In genomic region chr15:68187559-68187958, GRCh38 we compare ENCODE assay signal across 9 cellular contexts. TPM values are rescaled to one million over a fixed set of nuclear protein-coding genes. Genes with fewer than 3 reads are reported as not detected.
DNase-seq lines count a peak whose midpoint lies in the region; ATAC-seq and TF ChIP-seq lines count a peak whose summit lies in the region.
"Had no signal": no experiment of that assay in that cellular context is flagged by ENCODE, and none has a peak within 500 bp of the region (broad histone marks: within the 10 kb centered on the region; RNA-seq: fewer than 3 reads in every experiment).

No MANE protein-coding gene starts in this region.

- H3K36me3 ChIP-seq in breast epithelium (no peaks in the 10 kb centered on the region), right lobe of liver (peaks cover 0 to 10% (median 5%) of the 10 kb centered on the region in 4 donors), aorta (ENCODE audit: control insufficient read depth in 1 of 2, insufficient read depth in 2 of 2, low read length in 1 of 2) (peaks cover 4 to 8% of the 10 kb centered on the region in 2 donors)

- H3K4me3 Mint-ChIP-seq in activated naive CD8-positive, alpha-beta T cell: no peak overlapping the region
- no peak overlapping the region for H3K4me3 Mint-ChIP-seq in activated naive CD8-positive, alpha-beta T cell treated with anti-CD3 and anti-CD28 coated beads, Interleukin-2, amount 50 U/mL, for 24 hours

- 14% methylated on average over 9 of the region's 9 CpGs for WGBS in right lobe of liver (ENCODE audit: insufficient coverage, low coverage, low lambda C conversion rate, missing lambda C conversion rate)
- 21 to 24% methylated on average over 9 of the region's 9 CpGs for WGBS in aorta, 2 donors

- H3K27ac Mint-ChIP-seq in activated naive CD8-positive, alpha-beta T cell: peak overlapping the region; percentile 46
- no peak overlapping the region for H3K27ac Mint-ChIP-seq in activated naive CD8-positive, alpha-beta T cell treated with anti-CD3 and anti-CD28 coated beads, Interleukin-2, amount 50 U/mL, for 24 hours

- no peaks in the 10 kb centered on the region for H3K27me3 Mint-ChIP-seq in activated naive CD8-positive, alpha-beta T cell
- H3K27me3 Mint-ChIP-seq in activated naive CD8-positive, alpha-beta T cell treated with anti-CD3 and anti-CD28 coated beads, Interleukin-2, amount 50 U/mL, for 24 hours: no peaks in the 10 kb centered on the region
- H3K27me3 Mint-ChIP-seq: naive B cell had no signal

- intact Hi-C loops in breast epithelium (cut with DNase I; ENCODE audit: low total_unique reads) (no loop called here), right lobe of liver (cut with DNase I) (no loop called here), aorta (cut with DNase I) (no loop called here)

- peaks cover 17% of the 10 kb centered on the region for H3K36me3 Mint-ChIP-seq in activated naive CD8-positive, alpha-beta T cell
- H3K36me3 Mint-ChIP-seq in activated naive CD8-positive, alpha-beta T cell treated with anti-CD3 and anti-CD28 coated beads, Interleukin-2, amount 50 U/mL, for 24 hours (ENCODE audit: low read depth): peaks cover 51% of the 10 kb centered on the region

- H3K27ac ChIP-seq in breast epithelium (peak overlapping the region; percentile 34 to 64), right lobe of liver (peak overlapping the region; percentile 12 to 62 (median 57)), aorta (ENCODE audit: low read depth in 1 of 2, low read length in 2 of 2) (peak overlapping the region in 1 of 2 donors; percentile 22)

- ATAC-seq in activated naive CD8-positive, alpha-beta T cell treated with anti-CD3 and anti-CD28 coated beads, Interleukin-2, amount 50 U/mL, for 24 hours: no peak
- peak; percentile 87 to 93 (median 88) for ATAC-seq in right lobe of liver
- ATAC-seq in aorta (ENCODE audit: low FRiP score): peak; percentile 76
- no peak for ATAC-seq in HG02798 (IDR thresholded peaks at IDR 0.05; ENCODE audit: poor library complexity, unreplicated experiment)

- H3K9me3 ChIP-seq in breast epithelium (no peaks in the 10 kb centered on the region), right lobe of liver (no peaks in the 10 kb centered on the region), aorta (ENCODE audit: control insufficient read depth, low read length) (no peaks in the 10 kb centered on the region)

- no peaks in the 10 kb centered on the region for H3K4me1 ChIP-seq in breast epithelium
- H3K4me1 ChIP-seq in right lobe of liver: peaks cover 0 to 23% (median 10%) of the 10 kb centered on the region in 4 donors
- H3K4me1 ChIP-seq in aorta (ENCODE audit: control insufficient read depth in 1 of 2, insufficient read depth in 2 of 2, low read length in 2 of 2): peaks cover 0 to 4% of the 10 kb centered on the region in 2 donors

- TF ChIP-seq CTCF in breast epithelium (IDR thresholded peaks at IDR 0.05) (no peak), right lobe of liver (IDR thresholded peaks at IDR 0.05) (no peak)

- peaks cover 2% of the 10 kb centered on the region for H3K4me1 Mint-ChIP-seq in activated naive CD8-positive, alpha-beta T cell (ENCODE audit: low read depth)
- peaks cover 7% of the 10 kb centered on the region for H3K4me1 Mint-ChIP-seq in activated naive CD8-positive, alpha-beta T cell treated with anti-CD3 and anti-CD28 coated beads, Interleukin-2, amount 50 U/mL, for 24 hours

- H3K27me3 ChIP-seq in breast epithelium: no peaks in the 10 kb centered on the region
- no peaks in the 10 kb centered on the region for H3K27me3 ChIP-seq in right lobe of liver
- H3K27me3 ChIP-seq in aorta (ENCODE audit: control insufficient read depth in 1 of 2, insufficient read depth in 2 of 2, low read length in 1 of 2): no peaks in the 10 kb centered on the region

- H3K4me3 ChIP-seq in breast epithelium: peak overlapping the region; percentile 5 to 23 (median 10)
- peak overlapping the region in 2 of 3 donors; percentile 31 to 34 for H3K4me3 ChIP-seq in right lobe of liver
- no peak overlapping the region for H3K4me3 ChIP-seq in aorta (ENCODE audit: low read length in 2 of 2)

- no peak for DNase-seq in activated naive CD8-positive, alpha-beta T cell treated with anti-CD3 and anti-CD28 coated beads, Interleukin-2, amount 50 U/mL, for 24 hours
- DNase-seq in breast epithelium (ENCODE audit: low spot score in 2 of 2): peak in 1 of 2 donors; percentile 76
- peak; percentile 38 to 81 (median 61) for DNase-seq in right lobe of liver
- no peak for DNase-seq in aorta
- no peak for DNase-seq in HuH-7 (ENCODE audit: low spot score)
- no peak for DNase-seq in activated T-cell treated with anti-CD3 and anti-CD28 coated beads, Interleukin-2, amount 50 U/mL, for 1 hour
- DNase-seq: naive B cell had no signal

- no peaks in the 10 kb centered on the region for H3K9me3 Mint-ChIP-seq in activated naive CD8-positive, alpha-beta T cell (ENCODE audit: low read depth)
- H3K9me3 Mint-ChIP-seq in activated naive CD8-positive, alpha-beta T cell treated with anti-CD3 and anti-CD28 coated beads, Interleukin-2, amount 50 U/mL, for 24 hours: no peaks in the 10 kb centered on the region
- H3K9me3 Mint-ChIP-seq: naive B cell had no signal

- no peak for TF ChIP-seq POLR2A in breast epithelium (IDR thresholded peaks at IDR 0.05)
- no peak for TF ChIP-seq POLR2A in right lobe of liver (IDR thresholded peaks at IDR 0.05)

RNA-seq across cellular contexts. Expression of gene CALML4, which starts 17.6 kb away (rescaled TPM):
- total RNA-seq in breast epithelium (1 to 10 TPM; 5.3 to 7.9 (median 6.0) TPM), right lobe of liver (1 to 10 TPM; 3.3 to 9.8 (median 6.1) TPM), aorta (1 to 10 TPM; 4.0 to 8.3 TPM)
- 10 to 100 TPM in 1 of 2 donors, 1 to 10 TPM in 1; 3.9 to 29.9 TPM for polyA plus RNA-seq in aorta

RNA-seq across cellular contexts. Expression of gene CLN6, which starts 42.0 kb away (rescaled TPM):
- total RNA-seq in breast epithelium (10 to 100 TPM; 16.5 to 23.1 (median 18.4) TPM), right lobe of liver (10 to 100 TPM; 10.7 to 24.3 (median 15.2) TPM), aorta (10 to 100 TPM; 11.3 to 16.8 TPM)
- 1 to 10 TPM; 5.3 to 8.2 TPM for polyA plus RNA-seq in aorta

Comparison
In these comparisons a context has a peak if more than half of its experiments do, and no peak if none do; other contexts are left out.
1. ATAC-seq: peak in right lobe of liver (4 of 4) and aorta (single experiment); none in activated naive CD8-positive, alpha-beta T cell treated with anti-CD3 and anti-CD28 coated beads, Interleukin-2, amount 50 U/mL, for 24 hours (single experiment) and HG02798 (single experiment).
2. DNase-seq: peak in right lobe of liver (3 of 3); none in activated naive CD8-positive, alpha-beta T cell treated with anti-CD3 and anti-CD28 coated beads, Interleukin-2, amount 50 U/mL, for 24 hours (single experiment), aorta (0 of 2), HuH-7 (single experiment) and activated T-cell treated with anti-CD3 and anti-CD28 coated beads, Interleukin-2, amount 50 U/mL, for 1 hour (single experiment).
3. H3K4me3 ChIP-seq: peak in breast epithelium (3 of 3) and right lobe of liver (2 of 3); none in aorta (0 of 2).